Comparison of ENCODE assay signal across 17 cellular contexts in the genomic region with DNA sequence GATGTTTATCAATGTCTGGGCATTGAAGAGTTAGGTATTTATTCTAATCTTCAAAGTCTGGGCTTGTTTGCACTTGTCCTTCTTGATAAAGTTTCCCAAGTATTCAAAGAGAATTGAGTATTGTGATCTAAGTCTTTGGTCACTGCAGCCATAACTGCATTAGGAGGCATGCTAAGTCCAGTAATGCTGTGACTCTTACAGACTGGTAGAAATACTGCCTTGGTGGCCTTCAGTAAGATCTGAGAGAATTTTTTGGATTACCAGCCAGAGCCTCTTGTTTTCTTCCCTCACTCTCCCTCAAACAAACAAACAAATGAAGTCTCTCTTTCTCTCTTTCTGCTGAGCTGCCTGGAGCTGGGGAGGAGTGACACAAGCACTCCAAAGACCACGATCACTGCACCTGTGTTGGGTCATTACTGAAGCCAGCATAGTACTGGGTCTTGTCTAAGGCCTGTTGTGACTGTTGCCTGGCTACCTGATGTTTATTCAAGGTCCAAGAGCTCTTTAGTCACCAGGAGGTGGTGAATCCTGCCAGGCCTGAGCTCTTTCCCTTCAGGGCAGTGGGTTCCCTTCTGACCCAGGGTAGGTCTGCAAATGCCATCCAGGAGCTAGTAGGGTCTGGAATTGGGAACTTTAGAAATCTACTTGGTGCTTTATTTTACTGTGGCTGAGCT. TPM values are rescaled to one million over a fixed set of nuclear protein-coding genes. Genes with fewer than 3 reads are reported as not detected.
A peak's percentile ranks its signal among the peaks of the same experiment; 100 is the strongest.
DNase-seq lines count a peak whose midpoint lies in the region; FAIRE-seq and TF ChIP-seq lines count a peak whose summit lies in the region.
"Had no signal": no experiment of that assay in that cellular context is flagged by ENCODE, and none has a peak within 500 bp of the region (broad histone marks: within the 10 kb centered on the region; RNA-seq: fewer than 3 reads in every experiment).

No MANE protein-coding gene starts in this region.

- H3K36me3 ChIP-seq in breast epithelium, result no peaks in the 10 kb centered on the region
- no peaks in the 10 kb centered on the region for H3K36me3 ChIP-seq in H1 (ENCODE audit: control insufficient read depth in 2 of 4, insufficient read depth in 4 of 4, low read length in 3 of 4)
- H3K36me3 ChIP-seq in thyroid gland, result no peaks in the 10 kb centered on the region
- peaks cover 3% of the 10 kb centered on the region for H3K36me3 ChIP-seq in suprapubic skin
- no peaks in the 10 kb centered on the region for H3K36me3 ChIP-seq in neural progenitor cell
- H3K36me3 ChIP-seq: adrenal gland, tibial artery had no signal

- H3K4me2 ChIP-seq in H1 (ENCODE audit: insufficient read depth in 1 of 2, low read depth in 2 of 2, low read length in 2 of 2), result peak overlapping the region in 1 of 2 experiments; percentile 20; a peak in 1 of 4 replicates
- H3K4me2 ChIP-seq in neural progenitor cell, result no peak overlapping the region

- no peak for FAIRE-seq in H1 (lab: Jason Lieb, UNC)
- FAIRE-seq: A204.1 had no signal

- WGBS in H1 (ENCODE audit: extremely low coverage in 1 of 2, insufficient coverage in 1 of 2, insufficient read length in 1 of 2, insufficient replicate concordance in 2 of 2, low coverage in 1 of 2, low lambda C conversion rate in 2 of 2, missing lambda C conversion rate in 1 of 2), 2 experiments, result 84% methylated on average over 1 of the region's 1 CpG; no CpG with 5 or more reads in 1 of the 2 experiments
- 27 to 30% methylated on average over 1 of the region's 1 CpG for WGBS in thyroid gland, 2 donors
- WGBS in suprapubic skin, result no CpG with 5 or more reads among the region's 1 CpG

- POLR2A ChIA-PET in MCF 10A (lab: Yijun Ruan, JAX), result no interaction called here
- POLR2A ChIA-PET in H1 (lab: Charles Lee; ENCODE audit: partially characterized antibody), result interaction anchor here (1.1 to 2.3 kb wide), 3 partner anchors 8 to 15 kb away, joined by 3 to 10 read pairs (median 4); no protein-coding TSS in a partner anchor

- no peak overlapping the region for H4K91ac ChIP-seq in H1 (replicated peaks; ENCODE audit: insufficient read length, low read length)

- H3K4me3 ChIP-seq in breast epithelium, result no peak overlapping the region
- no peak overlapping the region for H3K4me3 ChIP-seq in H1 (ENCODE audit: extremely low read depth in 1 of 4, insufficient read depth in 2 of 4, low read depth in 3 of 4, low read length in 4 of 4)
- H3K4me3 ChIP-seq in thyroid gland (replicated peaks in 1 of 3), result no peak overlapping the region
- H3K4me3 ChIP-seq in suprapubic skin, result no peak overlapping the region
- no peak overlapping the region for H3K4me3 ChIP-seq in neural progenitor cell
- H3K4me3 ChIP-seq: adrenal gland, skin epidermis, tibial artery had no signal

- no peaks in the 10 kb centered on the region for H3K36me3 Mint-ChIP-seq in MCF 10A (ENCODE audit: insufficient read depth, unreplicated experiment)
- H3K36me3 Mint-ChIP-seq in neural progenitor cell, result peaks cover 14% of the 10 kb centered on the region

- no peaks in the 10 kb centered on the region for H3K23me2 ChIP-seq in H1 (ENCODE audit: low read depth, low read length)

- H4K20me1 ChIP-seq in H1 (replicated peaks in 1 of 2; ENCODE audit: control insufficient read depth in 1 of 2, insufficient read depth in 2 of 2, low read length in 2 of 2) (no peaks in the 10 kb centered on the region), neural progenitor cell (ENCODE audit: low read depth) (no peaks in the 10 kb centered on the region)

- peak; percentile 7 for DNase-seq in MCF 10A (ENCODE audit: unreplicated experiment)
- DNase-seq in breast epithelium (ENCODE audit: low spot score in 2 of 2), result no peak
- DNase-seq in NCI-H2107 treated with DMSO at 0.1 percent for 48 hours (lab: John Stamatoyannopoulos, UW; ENCODE audit: unreplicated experiment), result peak; percentile 96
- peak in 1 of 2 experiments; percentile 30 for DNase-seq in H1 (ENCODE audit: low read depth in 1 of 2, low spot score in 2 of 2)
- DNase-seq in thyroid gland, result peak; percentile 22 to 42
- no peak for DNase-seq in suprapubic skin (ENCODE audit: low spot score in 2 of 2)
- DNase-seq in hypothalamus (lab: John Stamatoyannopoulos, UW), result no peak
- DNase-seq in neural progenitor cell (ENCODE audit: low spot score), result no peak
- DNase-seq: adrenal gland, left cardiac atrium, tibial artery had no signal

- no TSS peak for BruUV-seq in MCF 10A (replicated peaks; lab: Mats Ljungman, UMichigan)

- TF ChIP-seq CTCF in MCF 10A (IDR thresholded peaks at IDR 0.05; ENCODE audit: unreplicated experiment) (no peak), breast epithelium (IDR thresholded peaks at IDR 0.05) (no peak), H1 (IDR thresholded peaks at IDR 0.05; ENCODE audit: control extremely low read depth in 1 of 3, insufficient read depth in 1 of 3, low read depth in 1 of 3, low read length in 3 of 3) (no peak), thyroid gland (IDR thresholded peaks at IDR 0.05) (no peak), suprapubic skin (IDR thresholded peaks at IDR 0.05) (no peak), neural progenitor cell (IDR thresholded peaks at IDR 0.05) (no peak)

- CTCF ChIA-PET in MCF 10A (lab: Yijun Ruan, JAX), result interaction anchor here (0.6 to 0.9 kb wide), 5 partner anchors 33 to 1271 kb away, joined by 3 to 6 read pairs (median 4); no protein-coding TSS in a partner anchor
- CTCF ChIA-PET in H1 (lab: Charles Lee; ENCODE audit: partially characterized antibody), result interaction anchor here (0.8 to 1.7 kb wide), 5 partner anchors 10 to 108 kb away, joined by 3 to 5 read pairs (median 4); a partner anchor contains a TSS

- H2AFZ ChIP-seq in H1 (ENCODE audit: low read length), result no peak overlapping the region
- H2AFZ ChIP-seq in neural progenitor cell (replicated peaks), result no peak overlapping the region

- H3K56ac ChIP-seq in H1 (replicated peaks; ENCODE audit: insufficient read length, low read depth, low read length), result no peak overlapping the region

- no peak overlapping the region for H2BK5ac ChIP-seq in H1 (ENCODE audit: low read depth, low read length)

- H3K18ac ChIP-seq in H1 (ENCODE audit: extremely low read depth, low read length), result no peak overlapping the region

- H3K4ac ChIP-seq in H1 (replicated peaks; ENCODE audit: insufficient read length, low read depth, low read length), result no peak overlapping the region

- H3K79me1 ChIP-seq in H1 (ENCODE audit: low read depth, low read length), result no peaks in the 10 kb centered on the region

- peaks cover 6% of the 10 kb centered on the region for H3K4me1 Mint-ChIP-seq in MCF 10A (ENCODE audit: insufficient read depth, unreplicated experiment)
- H3K4me1 Mint-ChIP-seq in neural progenitor cell, result peaks cover 2% of the 10 kb centered on the region

- no peak overlapping the region for H3K27ac ChIP-seq in breast epithelium
- no peak overlapping the region for H3K27ac ChIP-seq in H1 (ENCODE audit: low read depth, low read length)
- H3K27ac ChIP-seq in thyroid gland, result no peak overlapping the region
- H3K27ac ChIP-seq in suprapubic skin, result no peak overlapping the region
- no peak overlapping the region for H3K27ac ChIP-seq in neural progenitor cell
- H3K27ac ChIP-seq: adrenal gland, HL-60, skin epidermis, tibial artery had no signal

- no peak overlapping the region for H2BK120ac ChIP-seq in H1 (replicated peaks; ENCODE audit: low read depth, low read length)

- H4K5ac ChIP-seq in H1 (ENCODE audit: insufficient read length, low read depth, low read length), result no peak overlapping the region

- no peak overlapping the region for H3K14ac ChIP-seq in H1 (ENCODE audit: insufficient read length)

- H3K9ac ChIP-seq in H1 (replicated peaks in 1 of 4; ENCODE audit: extremely low read depth in 1 of 4, low read depth in 3 of 4, low read length in 3 of 4) (no peak overlapping the region), neural progenitor cell (no peak overlapping the region)

- 0 out of 2 replicates have a peak overlapping the region, but pooled peaks have one; percentile 49 for H2BK20ac ChIP-seq in H1 (ENCODE audit: low read length)

- no peaks in the 10 kb centered on the region for H3F3A ChIP-seq in neural progenitor cell (ENCODE audit: low read depth)

- peak overlapping the region; percentile 22; the same call in 1 of the 2 replicates for H2BK12ac ChIP-seq in H1 (ENCODE audit: low read depth, low read length)

- no peak for TF ChIP-seq RAD21 in H1 (IDR thresholded peaks at IDR 0.05 in 1 of 2, conservative IDR thresholded peaks at IDR 0.05 in 1 of 2; ENCODE audit: low read depth in 2 of 2, low read length in 2 of 2)

- TF ChIP-seq POLR2A in breast epithelium (IDR thresholded peaks at IDR 0.05) (no peak), H1 (IDR thresholded peaks at IDR 0.05; ENCODE audit: control extremely low read depth in 1 of 2, low read depth in 2 of 2, low read length in 2 of 2) (no peak), thyroid gland (IDR thresholded peaks at IDR 0.05) (no peak), suprapubic skin (IDR thresholded peaks at IDR 0.05) (no peak)

- H3K4me1 ChIP-seq in breast epithelium (no peaks in the 10 kb centered on the region), H1 (replicated peaks in 1 of 4; ENCODE audit: control insufficient read depth in 3 of 4, insufficient read depth in 4 of 4, low read length in 3 of 4) (peaks cover 0 to 13% (median 8%) of the 10 kb centered on the region in 4 experiments; a peak in 5 of 7 replicates), thyroid gland (no peaks in the 10 kb centered on the region), suprapubic skin (no peaks in the 10 kb centered on the region), neural progenitor cell (peaks cover 6% of the 10 kb centered on the region)
- H3K4me1 ChIP-seq: adrenal gland had no signal

- H4K8ac ChIP-seq in H1 (ENCODE audit: extremely low read depth, insufficient read depth, low read length), result no peak overlapping the region

- H3K9me3 Mint-ChIP-seq in MCF 10A (ENCODE audit: unreplicated experiment) (peaks cover 18% of the 10 kb centered on the region), neural progenitor cell (peaks cover 15% of the 10 kb centered on the region)

- intact Hi-C loops in MCF 10A (cut with micrococcal nuclease) (no loop called here), breast epithelium (cut with DNase I; ENCODE audit: low total_unique reads) (no loop called here), thyroid gland (cut with DNase I) (no loop called here)

- H3K27ac Mint-ChIP-seq in MCF 10A (ENCODE audit: low read depth, unreplicated experiment) (no peak overlapping the region), neural progenitor cell (no peak overlapping the region)
- H3K27ac Mint-ChIP-seq: dendritic cell treated with granulocyte-macrophage colony-stimulating factor and Interleukin-4, amounts not matched to agents 40 ng/mL and 50 ng/mL, for 4 days had no signal

- H2BK15ac ChIP-seq in H1 (ENCODE audit: low read length), result no peak overlapping the region

- TF ChIP-seq EP300 in H1 (IDR thresholded peaks at IDR 0.05; ENCODE audit: borderline replicate concordance in 1 of 2, low read depth in 2 of 2, low read length in 2 of 2) (no peak), suprapubic skin (IDR thresholded peaks at IDR 0.05) (no peak)

- H3K27me3 ChIP-seq in breast epithelium (no peaks in the 10 kb centered on the region), H1 (replicated peaks in 1 of 4; ENCODE audit: control insufficient read depth in 3 of 4, extremely low read depth in 1 of 4, insufficient read depth in 3 of 4, low read length in 3 of 4) (no peaks in the 10 kb centered on the region), thyroid gland (no peaks in the 10 kb centered on the region), suprapubic skin (no peaks in the 10 kb centered on the region), neural progenitor cell (no peaks in the 10 kb centered on the region)
- H3K27me3 ChIP-seq: adrenal gland, tibial artery had no signal

- no peak overlapping the region for H2AK5ac ChIP-seq in H1 (ENCODE audit: low read depth, low read length)

- no peak overlapping the region for H3K4me3 Mint-ChIP-seq in MCF 10A (ENCODE audit: unreplicated experiment)
- H3K4me3 Mint-ChIP-seq in neural progenitor cell, result no peak overlapping the region
- H3K4me3 Mint-ChIP-seq: dendritic cell treated with granulocyte-macrophage colony-stimulating factor and Interleukin-4, amounts not matched to agents 40 ng/mL and 50 ng/mL, for 4 days; neural crest cell had no signal

- no peaks in the 10 kb centered on the region for H3K27me3 Mint-ChIP-seq in MCF 10A (ENCODE audit: insufficient read depth, unreplicated experiment)
- H3K27me3 Mint-ChIP-seq in neural progenitor cell (ENCODE audit: insufficient read depth, low read depth), result no peaks in the 10 kb centered on the region
- H3K27me3 Mint-ChIP-seq: dendritic cell treated with granulocyte-macrophage colony-stimulating factor and Interleukin-4, amounts not matched to agents 40 ng/mL and 50 ng/mL, for 4 days had no signal

- H3K23ac ChIP-seq in H1 (ENCODE audit: insufficient read length), result no peak overlapping the region

- H3K9me3 ChIP-seq in breast epithelium (peaks cover 0 to 16% of the 10 kb centered on the region in 2 donors), H1 (ENCODE audit: insufficient read depth in 2 of 2, low read depth in 1 of 2, low read length in 1 of 2) (peaks cover 0 to 13% of the 10 kb centered on the region in 2 experiments; a peak in 3 of 4 replicates), thyroid gland (no peaks in the 10 kb centered on the region), suprapubic skin (peaks cover 3% of the 10 kb centered on the region), neural progenitor cell (ENCODE audit: low read depth) (no peaks in the 10 kb centered on the region)
- H3K9me3 ChIP-seq: adrenal gland had no signal

- no peaks in the 10 kb centered on the region for H3K79me2 ChIP-seq in H1 (ENCODE audit: control insufficient read depth in 1 of 2, insufficient read depth in 2 of 2, low read length in 2 of 2)
- H3K79me2 ChIP-seq in neural progenitor cell (ENCODE audit: low read depth), result no peaks in the 10 kb centered on the region

RNA-seq across cellular contexts. Expression of a gene that starts 14.8 kb away (rescaled TPM):
- total RNA-seq in MCF 10A (2022) (not detected in 2 replicates), breast epithelium (1 to 10 TPM in 1 of 3 donors, not detected in 2; 1.3 TPM), thyroid gland (not detected), suprapubic skin (not detected), neural progenitor cell (ENCODE audit: low replicate concordance) (not detected in 2 replicates)
- not detected in 2 replicates for total RNA-seq in H1 (2021; fragmentation: NEBNext Ultra II Directional; extraction: Animal tissue kit (Norgen Biotek cat#: 25700))
- polyA plus RNA-seq in H1 (2011; rRNA removed), result not detected in 2 replicates
- polyA plus RNA-seq in H1 (2011; cell fraction: cytosol; rRNA removed), result not detected
- not detected for polyA plus RNA-seq in H1 (2011; cell fraction: nucleus; rRNA removed)
- polyA plus RNA-seq in H1 (2012, experiment 1 of 2), result 0.27 TPM in 1 of 4 replicates, not detected in the others
- not detected for polyA plus RNA-seq in H1 (2012, experiment 2 of 2)
- not detected for polyA plus RNA-seq in H1 (2013, experiment 1 of 2)
- polyA plus RNA-seq in H1 (2013, experiment 2 of 2), result not detected
- not detected in 2 replicates for polyA minus RNA-seq in H1 (2011; rRNA and poly(A)+ RNA removed)
- not detected for polyA minus RNA-seq in H1 (2011; cell fraction: cytosol; rRNA and poly(A)+ RNA removed)
- not detected for polyA minus RNA-seq in H1 (2011; cell fraction: nucleus; rRNA and poly(A)+ RNA removed)
- total RNA-seq: fibroblast of villous mesenchyme, left cardiac atrium, neural crest cell had no signal

RNA-seq across cellular contexts. Expression of a gene that starts 48.4 kb away (rescaled TPM):
- total RNA-seq in MCF 10A (2022) (not detected in 2 replicates), breast epithelium (10 to 100 TPM in 2 of 3 donors, under 1 TPM in 1; 0.64 to 20.9 (median 14.7) TPM), thyroid gland (1 to 10 TPM; 4.0 to 7.1 (median 5.3) TPM), suprapubic skin (10 to 100 TPM in 2 of 4 donors, 1 to 10 TPM in 2; 5.6 to 36.2 (median 13.4) TPM), neural progenitor cell (ENCODE audit: low replicate concordance) (4.0 and 11.5 TPM in 2 replicates)
- 47.8 and 56.6 TPM in 2 replicates for total RNA-seq in H1 (2021; fragmentation: NEBNext Ultra II Directional; extraction: Animal tissue kit (Norgen Biotek cat#: 25700))
- polyA plus RNA-seq in H1 (2011; rRNA removed), result 54.5 and 79.4 TPM in 2 replicates
- 84.5 TPM for polyA plus RNA-seq in H1 (2011; cell fraction: cytosol; rRNA removed)
- polyA plus RNA-seq in H1 (2011; cell fraction: nucleus; rRNA removed), result 34.5 TPM
- polyA plus RNA-seq in H1 (2012, experiment 1 of 2), result 57.6 to 87.8 TPM (median 79.2 TPM) in 4 replicates
- polyA plus RNA-seq in H1 (2012, experiment 2 of 2), result 41.5 TPM
- 44.4 TPM for polyA plus RNA-seq in H1 (2013, experiment 1 of 2)
- polyA plus RNA-seq in H1 (2013, experiment 2 of 2), result 47.2 TPM
- 24.6 and 35.3 TPM in 2 replicates for polyA minus RNA-seq in H1 (2011; rRNA and poly(A)+ RNA removed)
- polyA minus RNA-seq in H1 (2011; cell fraction: cytosol; rRNA and poly(A)+ RNA removed), result 8.4 TPM
- polyA minus RNA-seq in H1 (2011; cell fraction: nucleus; rRNA and poly(A)+ RNA removed), result 14.8 TPM

Comparison
In these comparisons a context has a peak if more than half of its experiments do, and no peak if none do; other contexts are left out.
1. DNase-seq: peak in MCF 10A (single experiment), NCI-H2107 treated with DMSO at 0.1 percent for 48 hours (single experiment) and thyroid gland (2 of 2); none in breast epithelium (0 of 2), suprapubic skin (0 of 2), hypothalamus (0 of 51) and neural progenitor cell (single experiment).